ENCODE assay signal across 1 cellular context in the genomic region with DNA sequence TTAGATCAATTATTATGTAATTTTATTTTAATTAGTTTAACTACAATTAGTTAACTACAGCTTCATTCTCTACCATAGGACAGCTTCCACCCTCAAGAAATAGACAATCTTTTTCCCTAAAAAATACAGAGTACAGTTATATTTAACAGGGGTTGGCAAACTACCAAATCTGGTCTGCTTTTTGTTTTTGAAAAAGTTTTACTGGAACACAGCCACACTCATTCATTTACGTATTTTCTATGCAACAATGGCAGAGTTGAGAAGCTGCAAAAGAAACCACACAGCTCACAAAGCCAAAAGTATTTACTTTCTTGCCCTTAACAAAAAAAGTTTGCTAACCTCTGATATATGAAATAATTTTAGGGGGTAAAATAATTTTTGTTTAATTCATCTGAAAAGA.
TF ChIP-seq lines count a peak whose summit lies in the region.

No MANE protein-coding gene starts in this region.

TF ChIP-seq in GM23338, 12 proteins besides CTCF, POLR2A, EP300 and RAD21 (continued from another document):
- TF ChIP-seq, protein P1, sequence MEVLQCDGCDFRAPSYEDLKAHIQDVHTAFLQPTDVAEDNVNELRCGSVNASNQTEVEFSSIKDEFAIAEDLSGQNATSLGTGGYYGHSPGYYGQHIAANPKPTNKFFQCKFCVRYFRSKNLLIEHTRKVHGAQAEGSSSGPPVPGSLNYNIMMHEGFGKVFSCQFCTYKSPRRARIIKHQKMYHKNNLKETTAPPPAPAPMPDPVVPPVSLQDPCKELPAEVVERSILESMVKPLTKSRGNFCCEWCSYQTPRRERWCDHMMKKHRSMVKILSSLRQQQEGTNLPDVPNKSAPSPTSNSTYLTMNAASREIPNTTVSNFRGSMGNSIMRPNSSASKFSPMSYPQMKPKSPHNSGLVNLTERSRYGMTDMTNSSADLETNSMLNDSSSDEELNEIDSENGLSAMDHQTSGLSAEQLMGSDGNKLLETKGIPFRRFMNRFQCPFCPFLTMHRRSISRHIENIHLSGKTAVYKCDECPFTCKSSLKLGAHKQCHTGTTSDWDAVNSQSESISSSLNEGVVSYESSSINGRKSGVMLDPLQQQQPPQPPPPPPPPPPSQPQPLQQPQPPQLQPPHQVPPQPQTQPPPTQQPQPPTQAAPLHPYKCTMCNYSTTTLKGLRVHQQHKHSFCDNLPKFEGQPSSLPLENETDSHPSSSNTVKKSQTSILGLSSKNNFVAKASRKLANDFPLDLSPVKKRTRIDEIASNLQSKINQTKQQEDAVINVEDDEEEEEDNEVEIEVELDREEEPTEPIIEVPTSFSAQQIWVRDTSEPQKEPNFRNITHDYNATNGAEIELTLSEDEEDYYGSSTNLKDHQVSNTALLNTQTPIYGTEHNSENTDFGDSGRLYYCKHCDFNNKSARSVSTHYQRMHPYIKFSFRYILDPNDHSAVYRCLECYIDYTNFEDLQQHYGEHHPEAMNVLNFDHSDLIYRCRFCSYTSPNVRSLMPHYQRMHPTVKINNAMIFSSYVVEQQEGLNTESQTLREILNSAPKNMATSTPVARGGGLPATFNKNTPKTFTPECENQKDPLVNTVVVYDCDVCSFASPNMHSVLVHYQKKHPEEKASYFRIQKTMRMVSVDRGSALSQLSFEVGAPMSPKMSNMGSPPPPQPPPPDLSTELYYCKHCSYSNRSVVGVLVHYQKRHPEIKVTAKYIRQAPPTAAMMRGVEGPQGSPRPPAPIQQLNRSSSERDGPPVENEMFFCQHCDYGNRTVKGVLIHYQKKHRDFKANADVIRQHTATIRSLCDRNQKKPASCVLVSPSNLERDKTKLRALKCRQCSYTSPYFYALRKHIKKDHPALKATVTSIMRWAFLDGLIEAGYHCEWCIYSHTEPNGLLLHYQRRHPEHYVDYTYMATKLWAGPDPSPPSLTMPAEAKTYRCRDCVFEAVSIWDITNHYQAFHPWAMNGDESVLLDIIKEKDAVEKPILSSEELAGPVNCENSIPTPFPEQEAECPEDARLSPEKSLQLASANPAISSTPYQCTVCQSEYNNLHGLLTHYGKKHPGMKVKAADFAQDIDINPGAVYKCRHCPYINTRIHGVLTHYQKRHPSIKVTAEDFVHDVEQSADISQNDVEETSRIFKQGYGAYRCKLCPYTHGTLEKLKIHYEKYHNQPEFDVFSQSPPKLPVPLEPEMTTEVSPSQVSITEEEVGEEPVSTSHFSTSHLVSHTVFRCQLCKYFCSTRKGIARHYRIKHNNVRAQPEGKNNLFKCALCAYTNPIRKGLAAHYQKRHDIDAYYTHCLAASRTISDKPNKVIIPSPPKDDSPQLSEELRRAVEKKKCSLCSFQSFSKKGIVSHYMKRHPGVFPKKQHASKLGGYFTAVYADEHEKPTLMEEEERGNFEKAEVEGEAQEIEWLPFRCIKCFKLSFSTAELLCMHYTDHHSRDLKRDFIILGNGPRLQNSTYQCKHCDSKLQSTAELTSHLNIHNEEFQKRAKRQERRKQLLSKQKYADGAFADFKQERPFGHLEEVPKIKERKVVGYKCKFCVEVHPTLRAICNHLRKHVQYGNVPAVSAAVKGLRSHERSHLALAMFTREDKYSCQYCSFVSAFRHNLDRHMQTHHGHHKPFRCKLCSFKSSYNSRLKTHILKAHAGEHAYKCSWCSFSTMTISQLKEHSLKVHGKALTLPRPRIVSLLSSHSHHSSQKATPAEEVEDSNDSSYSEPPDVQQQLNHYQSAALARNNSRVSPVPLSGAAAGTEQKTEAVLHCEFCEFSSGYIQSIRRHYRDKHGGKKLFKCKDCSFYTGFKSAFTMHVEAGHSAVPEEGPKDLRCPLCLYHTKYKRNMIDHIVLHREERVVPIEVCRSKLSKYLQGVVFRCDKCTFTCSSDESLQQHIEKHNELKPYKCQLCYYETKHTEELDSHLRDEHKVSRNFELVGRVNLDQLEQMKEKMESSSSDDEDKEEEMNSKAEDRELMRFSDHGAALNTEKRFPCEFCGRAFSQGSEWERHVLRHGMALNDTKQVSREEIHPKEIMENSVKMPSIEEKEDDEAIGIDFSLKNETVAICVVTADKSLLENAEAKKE (CRISPR knock-in tag; IDR thresholded peaks at IDR 0.05): no peak
- TF ChIP-seq EZH2phosphoT487 (IDR thresholded peaks at IDR 0.05; ENCODE audit: unreplicated experiment) (no peak), JUNB (IDR thresholded peaks at IDR 0.05; ENCODE audit: unreplicated experiment) (no peak), EZH2 (IDR thresholded peaks at IDR 0.05; ENCODE audit: low read depth, unreplicated experiment) (no peak)
